1 cellular context compared by ENCODE assay signal in the genomic region with DNA sequence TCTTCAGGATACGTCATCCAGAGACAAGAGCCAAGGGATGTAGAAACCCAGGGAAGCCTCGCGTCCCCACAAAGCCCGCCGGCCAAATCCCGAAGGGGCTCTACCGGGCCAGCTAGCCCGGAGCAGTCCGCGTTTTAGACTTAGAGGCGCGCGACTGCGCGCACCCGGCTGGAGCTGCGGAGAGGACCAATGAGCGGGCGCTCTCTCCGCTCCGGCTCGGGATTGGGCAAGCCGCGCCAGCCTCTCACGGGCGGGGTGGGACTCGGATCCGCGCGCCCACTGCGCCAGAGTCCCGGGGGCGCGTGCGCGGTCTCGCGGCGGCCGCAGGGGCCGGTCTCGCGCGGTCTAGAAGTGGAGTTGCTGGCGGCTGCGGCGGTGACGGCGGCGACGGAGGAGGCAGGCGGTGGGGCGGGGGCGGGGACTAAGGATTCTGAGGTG.
TF ChIP-seq lines count a peak whose summit lies in the region.

No MANE protein-coding gene starts in this region.

TF ChIP-seq in K562, 482 proteins besides CTCF, POLR2A, EP300 and RAD21 (continued from another document):
- TF ChIP-seq, protein P1, sequence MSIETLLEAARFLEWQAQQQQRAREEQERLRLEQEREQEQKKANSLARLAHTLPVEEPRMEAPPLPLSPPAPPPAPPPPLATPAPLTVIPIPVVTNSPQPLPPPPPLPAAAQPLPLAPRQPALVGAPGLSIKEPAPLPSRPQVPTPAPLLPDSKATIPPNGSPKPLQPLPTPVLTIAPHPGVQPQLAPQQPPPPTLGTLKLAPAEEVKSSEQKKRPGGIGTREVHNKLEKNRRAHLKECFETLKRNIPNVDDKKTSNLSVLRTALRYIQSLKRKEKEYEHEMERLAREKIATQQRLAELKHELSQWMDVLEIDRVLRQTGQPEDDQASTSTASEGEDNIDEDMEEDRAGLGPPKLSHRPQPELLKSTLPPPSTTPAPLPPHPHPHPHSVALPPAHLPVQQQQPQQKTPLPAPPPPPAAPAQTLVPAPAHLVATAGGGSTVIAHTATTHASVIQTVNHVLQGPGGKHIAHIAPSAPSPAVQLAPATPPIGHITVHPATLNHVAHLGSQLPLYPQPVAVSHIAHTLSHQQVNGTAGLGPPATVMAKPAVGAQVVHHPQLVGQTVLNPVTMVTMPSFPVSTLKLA (conservative IDR thresholded peaks at IDR 0.05): 0 out of 4 replicates have a peak, but pooled peaks of 1 of the 2 experiments have one; percentile 42
- TF ChIP-seq HDAC2 (IDR thresholded peaks at IDR 0.05): 0 out of 2 replicates have a peak, but pooled peaks have one; percentile 4
- TF ChIP-seq, protein P2, sequence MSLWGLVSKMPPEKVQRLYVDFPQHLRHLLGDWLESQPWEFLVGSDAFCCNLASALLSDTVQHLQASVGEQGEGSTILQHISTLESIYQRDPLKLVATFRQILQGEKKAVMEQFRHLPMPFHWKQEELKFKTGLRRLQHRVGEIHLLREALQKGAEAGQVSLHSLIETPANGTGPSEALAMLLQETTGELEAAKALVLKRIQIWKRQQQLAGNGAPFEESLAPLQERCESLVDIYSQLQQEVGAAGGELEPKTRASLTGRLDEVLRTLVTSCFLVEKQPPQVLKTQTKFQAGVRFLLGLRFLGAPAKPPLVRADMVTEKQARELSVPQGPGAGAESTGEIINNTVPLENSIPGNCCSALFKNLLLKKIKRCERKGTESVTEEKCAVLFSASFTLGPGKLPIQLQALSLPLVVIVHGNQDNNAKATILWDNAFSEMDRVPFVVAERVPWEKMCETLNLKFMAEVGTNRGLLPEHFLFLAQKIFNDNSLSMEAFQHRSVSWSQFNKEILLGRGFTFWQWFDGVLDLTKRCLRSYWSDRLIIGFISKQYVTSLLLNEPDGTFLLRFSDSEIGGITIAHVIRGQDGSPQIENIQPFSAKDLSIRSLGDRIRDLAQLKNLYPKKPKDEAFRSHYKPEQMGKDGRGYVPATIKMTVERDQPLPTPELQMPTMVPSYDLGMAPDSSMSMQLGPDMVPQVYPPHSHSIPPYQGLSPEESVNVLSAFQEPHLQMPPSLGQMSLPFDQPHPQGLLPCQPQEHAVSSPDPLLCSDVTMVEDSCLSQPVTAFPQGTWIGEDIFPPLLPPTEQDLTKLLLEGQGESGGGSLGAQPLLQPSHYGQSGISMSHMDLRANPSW (CRISPR knock-in tag; IDR thresholded peaks at IDR 0.05): no peak
- no peak for TF ChIP-seq HLTF (IDR thresholded peaks at IDR 0.05)
- TF ChIP-seq YY1 (IDR thresholded peaks at IDR 0.05; ENCODE audit: borderline replicate concordance in 1 of 3, control insufficient read depth in 1 of 3, extremely low read depth in 1 of 3, insufficient read depth in 3 of 3, insufficient read length in 1 of 3, insufficient replicate concordance in 2 of 3, low read depth in 1 of 3, low read length in 2 of 3): peak in 1 of 3 experiments; percentile 4
- TF ChIP-seq MAZ (CRISPR knock-in tag; conservative IDR thresholded peaks at IDR 0.05 in 1 of 2, IDR thresholded peaks at IDR 0.05 in 1 of 2): no peak
- TF ChIP-seq KDM4B (IDR thresholded peaks at IDR 0.05; ENCODE audit: borderline replicate concordance in 2 of 2, low read depth in 1 of 2): 0 out of 4 replicates have a peak, but pooled peaks of 1 of the 2 experiments have one; percentile 4
- TF ChIP-seq TAF1 (IDR thresholded peaks at IDR 0.05; ENCODE audit: control insufficient read depth, extremely low read depth, insufficient read depth, low read length, severe bottlenecking): peak; percentile 35
- TF ChIP-seq ZNF253 (CRISPR knock-in tag; conservative IDR thresholded peaks at IDR 0.05): no peak
- TF ChIP-seq, protein P3, sequence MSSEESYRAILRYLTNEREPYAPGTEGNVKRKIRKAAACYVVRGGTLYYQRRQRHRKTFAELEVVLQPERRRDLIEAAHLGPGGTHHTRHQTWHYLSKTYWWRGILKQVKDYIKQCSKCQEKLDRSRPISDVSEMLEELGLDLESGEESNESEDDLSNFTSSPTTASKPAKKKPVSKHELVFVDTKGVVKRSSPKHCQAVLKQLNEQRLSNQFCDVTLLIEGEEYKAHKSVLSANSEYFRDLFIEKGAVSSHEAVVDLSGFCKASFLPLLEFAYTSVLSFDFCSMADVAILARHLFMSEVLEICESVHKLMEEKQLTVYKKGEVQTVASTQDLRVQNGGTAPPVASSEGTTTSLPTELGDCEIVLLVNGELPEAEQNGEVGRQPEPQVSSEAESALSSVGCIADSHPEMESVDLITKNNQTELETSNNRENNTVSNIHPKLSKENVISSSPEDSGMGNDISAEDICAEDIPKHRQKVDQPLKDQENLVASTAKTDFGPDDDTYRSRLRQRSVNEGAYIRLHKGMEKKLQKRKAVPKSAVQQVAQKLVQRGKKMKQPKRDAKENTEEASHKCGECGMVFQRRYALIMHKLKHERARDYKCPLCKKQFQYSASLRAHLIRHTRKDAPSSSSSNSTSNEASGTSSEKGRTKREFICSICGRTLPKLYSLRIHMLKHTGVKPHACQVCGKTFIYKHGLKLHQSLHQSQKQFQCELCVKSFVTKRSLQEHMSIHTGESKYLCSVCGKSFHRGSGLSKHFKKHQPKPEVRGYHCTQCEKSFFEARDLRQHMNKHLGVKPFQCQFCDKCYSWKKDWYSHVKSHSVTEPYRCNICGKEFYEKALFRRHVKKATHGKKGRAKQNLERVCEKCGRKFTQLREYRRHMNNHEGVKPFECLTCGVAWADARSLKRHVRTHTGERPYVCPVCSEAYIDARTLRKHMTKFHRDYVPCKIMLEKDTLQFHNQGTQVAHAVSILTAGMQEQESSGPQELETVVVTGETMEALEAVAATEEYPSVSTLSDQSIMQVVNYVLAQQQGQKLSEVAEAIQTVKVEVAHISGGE (CRISPR knock-in tag; IDR thresholded peaks at IDR 0.05): peak in 1 of 3 experiments; percentile 49; a peak in 1 of 6 replicates
- TF ChIP-seq, protein P4, sequence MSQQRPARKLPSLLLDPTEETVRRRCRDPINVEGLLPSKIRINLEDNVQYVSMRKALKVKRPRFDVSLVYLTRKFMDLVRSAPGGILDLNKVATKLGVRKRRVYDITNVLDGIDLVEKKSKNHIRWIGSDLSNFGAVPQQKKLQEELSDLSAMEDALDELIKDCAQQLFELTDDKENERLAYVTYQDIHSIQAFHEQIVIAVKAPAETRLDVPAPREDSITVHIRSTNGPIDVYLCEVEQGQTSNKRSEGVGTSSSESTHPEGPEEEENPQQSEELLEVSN (IDR thresholded peaks at IDR 0.05; ENCODE audit: borderline replicate concordance in 1 of 2, extremely low read depth in 1 of 2, insufficient read depth in 1 of 2, insufficient read length in 1 of 2, low read depth in 1 of 2, low read length in 1 of 2, poor library complexity in 1 of 2, severe bottlenecking in 1 of 2): peak in 1 of 2 experiments; percentile 5
- peak; percentile 86 for TF ChIP-seq RBM25 (IDR thresholded peaks at IDR 0.05; ENCODE audit: low read depth, low read length, severe bottlenecking)
- TF ChIP-seq, protein P5, sequence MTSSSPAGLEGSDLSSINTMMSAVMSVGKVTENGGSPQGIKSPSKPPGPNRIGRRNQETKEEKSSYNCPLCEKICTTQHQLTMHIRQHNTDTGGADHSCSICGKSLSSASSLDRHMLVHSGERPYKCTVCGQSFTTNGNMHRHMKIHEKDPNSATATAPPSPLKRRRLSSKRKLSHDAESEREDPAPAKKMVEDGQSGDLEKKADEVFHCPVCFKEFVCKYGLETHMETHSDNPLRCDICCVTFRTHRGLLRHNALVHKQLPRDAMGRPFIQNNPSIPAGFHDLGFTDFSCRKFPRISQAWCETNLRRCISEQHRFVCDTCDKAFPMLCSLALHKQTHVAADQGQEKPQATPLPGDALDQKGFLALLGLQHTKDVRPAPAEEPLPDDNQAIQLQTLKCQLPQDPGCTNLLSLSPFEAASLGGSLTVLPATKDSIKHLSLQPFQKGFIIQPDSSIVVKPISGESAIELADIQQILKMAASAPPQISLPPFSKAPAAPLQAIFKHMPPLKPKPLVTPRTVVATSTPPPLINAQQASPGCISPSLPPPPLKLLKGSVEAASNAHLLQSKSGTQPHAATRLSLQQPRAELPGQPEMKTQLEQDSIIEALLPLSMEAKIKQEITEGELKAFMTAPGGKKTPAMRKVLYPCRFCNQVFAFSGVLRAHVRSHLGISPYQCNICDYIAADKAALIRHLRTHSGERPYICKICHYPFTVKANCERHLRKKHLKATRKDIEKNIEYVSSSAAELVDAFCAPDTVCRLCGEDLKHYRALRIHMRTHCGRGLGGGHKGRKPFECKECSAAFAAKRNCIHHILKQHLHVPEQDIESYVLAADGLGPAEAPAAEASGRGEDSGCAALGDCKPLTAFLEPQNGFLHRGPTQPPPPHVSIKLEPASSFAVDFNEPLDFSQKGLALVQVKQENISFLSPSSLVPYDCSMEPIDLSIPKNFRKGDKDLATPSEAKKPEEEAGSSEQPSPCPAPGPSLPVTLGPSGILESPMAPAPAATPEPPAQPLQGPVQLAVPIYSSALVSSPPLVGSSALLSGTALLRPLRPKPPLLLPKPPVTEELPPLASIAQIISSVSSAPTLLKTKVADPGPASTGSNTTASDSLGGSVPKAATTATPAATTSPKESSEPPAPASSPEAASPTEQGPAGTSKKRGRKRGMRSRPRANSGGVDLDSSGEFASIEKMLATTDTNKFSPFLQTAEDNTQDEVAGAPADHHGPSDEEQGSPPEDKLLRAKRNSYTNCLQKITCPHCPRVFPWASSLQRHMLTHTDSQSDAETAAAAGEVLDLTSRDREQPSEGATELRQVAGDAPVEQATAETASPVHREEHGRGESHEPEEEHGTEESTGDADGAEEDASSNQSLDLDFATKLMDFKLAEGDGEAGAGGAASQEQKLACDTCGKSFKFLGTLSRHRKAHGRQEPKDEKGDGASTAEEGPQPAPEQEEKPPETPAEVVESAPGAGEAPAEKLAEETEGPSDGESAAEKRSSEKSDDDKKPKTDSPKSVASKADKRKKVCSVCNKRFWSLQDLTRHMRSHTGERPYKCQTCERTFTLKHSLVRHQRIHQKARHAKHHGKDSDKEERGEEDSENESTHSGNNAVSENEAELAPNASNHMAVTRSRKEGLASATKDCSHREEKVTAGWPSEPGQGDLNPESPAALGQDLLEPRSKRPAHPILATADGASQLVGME (CRISPR knock-in tag; IDR thresholded peaks at IDR 0.05): no peak
- no peak for TF ChIP-seq SETDB1 (IDR thresholded peaks at IDR 0.05; ENCODE audit: low read length)
- peak; percentile 66 for TF ChIP-seq CCNT2 (IDR thresholded peaks at IDR 0.05; ENCODE audit: borderline replicate concordance, extremely low read depth, insufficient read length, low read depth, low read length)
- TF ChIP-seq, protein P6, sequence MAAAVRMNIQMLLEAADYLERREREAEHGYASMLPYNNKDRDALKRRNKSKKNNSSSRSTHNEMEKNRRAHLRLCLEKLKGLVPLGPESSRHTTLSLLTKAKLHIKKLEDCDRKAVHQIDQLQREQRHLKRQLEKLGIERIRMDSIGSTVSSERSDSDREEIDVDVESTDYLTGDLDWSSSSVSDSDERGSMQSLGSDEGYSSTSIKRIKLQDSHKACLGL (CRISPR knock-in tag; IDR thresholded peaks at IDR 0.05; ENCODE audit: borderline replicate concordance, poor library complexity, severe bottlenecking): no peak
- TF ChIP-seq NRF1 (conservative IDR thresholded peaks at IDR 0.05 in 1 of 2, IDR thresholded peaks at IDR 0.05 in 1 of 2): peak; percentile 92
- peak; percentile 52 for TF ChIP-seq BHLHE40 (IDR thresholded peaks at IDR 0.05; ENCODE audit: low read length)
- TF ChIP-seq ZBTB1 (CRISPR knock-in tag; IDR thresholded peaks at IDR 0.05; ENCODE audit: borderline replicate concordance, low read depth): peak; percentile 90; the same call in 1 of the 2 replicates
- peak; percentile 61 for TF ChIP-seq NFYB (IDR thresholded peaks at IDR 0.05; ENCODE audit: extremely low read depth, insufficient read length)
TF ChIP-seq in K562: peak in this region for 21.
